In genomic region chr15:31398677-31399260, GRCh38 we compare ENCODE assay signal across 10 cellular contexts.
DNase-seq lines count a peak whose midpoint lies in the region; ATAC-seq and TF ChIP-seq lines count a peak whose summit lies in the region.
"Had no signal": no experiment of that assay in that cellular context is flagged by ENCODE, and none has a peak within 500 bp of the region (broad histone marks: within the 10 kb centered on the region; RNA-seq: fewer than 3 reads in every experiment).

No MANE protein-coding gene starts in this region.

- H3K4me1 ChIP-seq in SJSA1 (replicated peaks): peaks cover 57% of the 10 kb centered on the region
- H3K4me1 ChIP-seq in esophagus squamous epithelium: peaks cover 26 to 53% (median 47%) of the 10 kb centered on the region in 3 donors
- H3K4me1 ChIP-seq in stomach: peaks cover 18 to 26% (median 24%) of the 10 kb centered on the region in 4 donors

- H3K4me3 ChIP-seq in SJSA1: no peak overlapping the region
- no peak overlapping the region for H3K4me3 ChIP-seq in esophagus squamous epithelium
- no peak overlapping the region for H3K4me3 ChIP-seq in stomach

- TF ChIP-seq POLR2A in esophagus squamous epithelium (IDR thresholded peaks at IDR 0.05): no peak
- no peak for TF ChIP-seq POLR2A in stomach (IDR thresholded peaks at IDR 0.05)

- H3K27me3 Mint-ChIP-seq in activated CD4-positive, alpha-beta T cell treated with anti-CD3 and anti-CD28 coated beads, Interleukin-2, amount 10 ng/mL, durations not matched to agents 24 days and 14 days: no peaks in the 10 kb centered on the region

- H3K27ac ChIP-seq in SJSA1 (no peak overlapping the region; the same call in 1 of the 2 replicates), esophagus squamous epithelium (peak overlapping the region; percentile 74 to 93 (median 83)), stomach (peak overlapping the region in 4 of 5 donors; percentile 76 to 87 (median 80))

- no peaks in the 10 kb centered on the region for H3K9me3 ChIP-seq in SJSA1 (replicated peaks)
- H3K9me3 ChIP-seq in esophagus squamous epithelium: no peaks in the 10 kb centered on the region
- no peaks in the 10 kb centered on the region for H3K9me3 ChIP-seq in stomach

- ATAC-seq in HG02870 (IDR thresholded peaks at IDR 0.05; ENCODE audit: unreplicated experiment): no peak

- peak; percentile 78 for DNase-seq in activated CD4-positive, alpha-beta T cell treated with anti-CD3 and anti-CD28 coated beads, Interleukin-2, amount 10 ng/mL, durations not matched to agents 24 days and 14 days
- no peak for DNase-seq in activated CD4-positive, alpha-beta T cell treated with anti-CD3 and anti-CD28 coated beads for 1 hour
- peak; percentile 49 to 70 for DNase-seq in SJSA1 (ENCODE audit: low read depth in 1 of 2, low spot score in 2 of 2)
- DNase-seq in esophagus squamous epithelium (lab: John Stamatoyannopoulos, UW): no peak
- no peak for DNase-seq in stomach
- no peak for DNase-seq in NCI-H1694 treated with DMSO at 0.1 percent for 48 hours (lab: John Stamatoyannopoulos, UW)
- no peak for DNase-seq in SHP77 (lab: John Stamatoyannopoulos, UW)
- DNase-seq: NCI-H774 had no signal

- peaks cover 30% of the 10 kb centered on the region for H3K4me1 Mint-ChIP-seq in activated CD4-positive, alpha-beta T cell treated with anti-CD3 and anti-CD28 coated beads, Interleukin-2, amount 10 ng/mL, durations not matched to agents 24 days and 14 days

- no peaks in the 10 kb centered on the region for H3K27me3 ChIP-seq in SJSA1 (replicated peaks)
- no peaks in the 10 kb centered on the region for H3K27me3 ChIP-seq in esophagus squamous epithelium
- H3K27me3 ChIP-seq in stomach: no peaks in the 10 kb centered on the region

- no peaks in the 10 kb centered on the region for H3K36me3 Mint-ChIP-seq in activated CD4-positive, alpha-beta T cell treated with anti-CD3 and anti-CD28 coated beads, Interleukin-2, amount 10 ng/mL, durations not matched to agents 24 days and 14 days (ENCODE audit: low read depth)
- H3K36me3 Mint-ChIP-seq: IgD-negative memory B cell had no signal

- intact Hi-C loops in activated CD4-positive, alpha-beta T cell treated with anti-CD3 and anti-CD28 coated beads, Interleukin-2, amount 10 ng/mL, durations not matched to agents 24 days and 14 days (cut with micrococcal nuclease): no loop called here
- intact Hi-C loops in esophagus squamous epithelium (cut with DNase I): loop anchor here (10.0 kb wide), 1 partner anchor 184 kb away; no protein-coding TSS in a partner anchor
- intact Hi-C loops in stomach (cut with DNase I; ENCODE audit: low total_unique reads): no loop called here

- H3K4me3 Mint-ChIP-seq in activated CD4-positive, alpha-beta T cell treated with anti-CD3 and anti-CD28 coated beads, Interleukin-2, amount 10 ng/mL, durations not matched to agents 24 days and 14 days: peak overlapping the region; percentile 32

- H3K27ac Mint-ChIP-seq in activated CD4-positive, alpha-beta T cell treated with anti-CD3 and anti-CD28 coated beads, Interleukin-2, amount 10 ng/mL, durations not matched to agents 24 days and 14 days: peak overlapping the region; percentile 65
- H3K27ac Mint-ChIP-seq: IgD-negative memory B cell had no signal

- 27 to 38% methylated on average over 5 to 6 of the region's 9 CpGs for WGBS in esophagus squamous epithelium, 2 donors
- 65 to 90% (median 71%) methylated on average over 2 to 9 of the region's 9 CpGs for WGBS in stomach, 5 donors

- H3K36me3 ChIP-seq in SJSA1 (no peaks in the 10 kb centered on the region), esophagus squamous epithelium (no peaks in the 10 kb centered on the region), stomach (no peaks in the 10 kb centered on the region)

- TF ChIP-seq EP300 in stomach (IDR thresholded peaks at IDR 0.05): no peak

- TF ChIP-seq CTCF in esophagus squamous epithelium (IDR thresholded peaks at IDR 0.05) (no peak), stomach (IDR thresholded peaks at IDR 0.05) (no peak)

- no peaks in the 10 kb centered on the region for H3K9me3 Mint-ChIP-seq in activated CD4-positive, alpha-beta T cell treated with anti-CD3 and anti-CD28 coated beads, Interleukin-2, amount 10 ng/mL, durations not matched to agents 24 days and 14 days
- H3K9me3 Mint-ChIP-seq: IgD-negative memory B cell had no signal

Comparison
In these comparisons a context has a peak if more than half of its experiments do, and no peak if none do; other contexts are left out.
1. DNase-seq: peak in activated CD4-positive, alpha-beta T cell treated with anti-CD3 and anti-CD28 coated beads, Interleukin-2, amount 10 ng/mL, durations not matched to agents 24 days and 14 days (single experiment) and SJSA1 (2 of 2); none in activated CD4-positive, alpha-beta T cell treated with anti-CD3 and anti-CD28 coated beads for 1 hour (single experiment), esophagus squamous epithelium (single experiment), stomach (single experiment), NCI-H1694 treated with DMSO at 0.1 percent for 48 hours (single experiment) and SHP77 (0 of 2).